23 cellular contexts compared by ENCODE assay signal in the genomic region with DNA sequence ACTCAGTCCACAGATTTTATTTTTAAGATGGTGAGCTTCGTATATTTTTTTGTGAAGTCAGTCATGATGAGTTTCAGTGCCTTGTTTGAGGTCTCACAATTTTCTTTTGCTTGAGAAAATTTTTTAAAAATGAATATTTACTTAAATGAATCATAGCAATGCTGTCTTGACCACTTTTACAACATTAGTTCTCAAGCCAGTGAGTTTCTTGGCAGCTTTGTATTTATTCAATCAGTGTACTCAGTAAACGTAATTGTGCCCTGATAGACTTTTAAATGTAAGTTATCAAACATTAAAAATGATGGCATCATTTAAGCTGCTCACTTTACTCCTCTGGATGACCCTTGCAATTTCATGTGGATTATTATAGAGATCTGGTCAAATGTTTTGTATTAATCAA.
A peak's percentile ranks its signal among the peaks of the same experiment; 100 is the strongest.
DNase-seq lines count a peak whose midpoint lies in the region; ATAC-seq and TF ChIP-seq lines count a peak whose summit lies in the region.
"Had no signal": no experiment of that assay in that cellular context is flagged by ENCODE, and none has a peak within 500 bp of the region (broad histone marks: within the 10 kb centered on the region; RNA-seq: fewer than 3 reads in every experiment).

No MANE protein-coding gene starts in this region.

- DNase-seq in DMS53 (lab: John Stamatoyannopoulos, UW) (peak; percentile 42), DMS53 treated with DMSO at 0.1 percent for 48 hours (lab: John Stamatoyannopoulos, UW; ENCODE audit: unreplicated experiment) (no peak), RWPE2 (ENCODE audit: low spot score) (no peak), fibroblast of mammary gland (ENCODE audit: low read depth) (peak; percentile 11), stromal cell of bone marrow (ENCODE audit: low read depth) (peak; percentile 66), GM19240 (ENCODE audit: insufficient read length, low spot score) (no peak), brain microvascular endothelial cell (no peak), kidney glomerular epithelial cell (lab: John Stamatoyannopoulos, UW) (no peak)
- DNase-seq: CD4-positive, CD25-positive, alpha-beta regulatory T cell; COR-L47; DMS 273 treated with DMSO at 0.1 percent for 48 hours; H9; Karpas-422; MM.1S; NCI-H1092; NCI-H1436 treated with DMSO at 0.1 percent for 48 hours; NCI-H2029 treated with DMSO at 0.1 percent for 48 hours; NCI-H2171; NCI-H526; SHP77 had no signal

- H3K27ac ChIP-seq in RWPE2 (ENCODE audit: poor library complexity, severe bottlenecking) (no peak overlapping the region), brain microvascular endothelial cell (no peak overlapping the region)
- H3K27ac ChIP-seq: 22Rv1, SK-N-MC had no signal

- H3K4me3 ChIP-seq in RWPE2 (ENCODE audit: severe bottlenecking): no peak overlapping the region
- H3K4me3 ChIP-seq in fibroblast of mammary gland (ENCODE audit: control insufficient read depth, low read depth, low read length): no peak overlapping the region
- H3K4me3 ChIP-seq in brain microvascular endothelial cell (ENCODE audit: low read depth, low read length): no peak overlapping the region
- H3K4me3 ChIP-seq: GM12878, SK-N-MC had no signal

- in situ Hi-C loops in brain microvascular endothelial cell (cut with HindIII; ENCODE audit: low pct_ligation_motif_present, low sequenced_read_pairs): no loop called here

- H3K27me3 ChIP-seq in RWPE2 (ENCODE audit: insufficient read depth, poor library complexity, severe bottlenecking) (no peaks in the 10 kb centered on the region), brain microvascular endothelial cell (replicated peaks) (no peaks in the 10 kb centered on the region)

- no peaks in the 10 kb centered on the region for H3K36me3 ChIP-seq in RWPE2 (ENCODE audit: low read depth)
- H3K36me3 ChIP-seq in brain microvascular endothelial cell (replicated peaks): no peaks in the 10 kb centered on the region

- H3K4me1 ChIP-seq in RWPE2 (ENCODE audit: insufficient read depth, poor library complexity, severe bottlenecking): peaks cover 20% of the 10 kb centered on the region

- H3K9me3 ChIP-seq in RWPE2 (ENCODE audit: severe bottlenecking): no peaks in the 10 kb centered on the region

- no peak for TF ChIP-seq CTCF in RWPE2 (IDR thresholded peaks at IDR 0.05; ENCODE audit: poor library complexity, severe bottlenecking)
- TF ChIP-seq CTCF in fibroblast of mammary gland (conservative IDR thresholded peaks at IDR 0.05; ENCODE audit: control insufficient read depth, insufficient read depth, low read depth, low read length): no peak
- no peak for TF ChIP-seq CTCF in brain microvascular endothelial cell (IDR thresholded peaks at IDR 0.05; ENCODE audit: low read depth, low read length, missing control alignments)

- peak; percentile 49; the same call in 2 of the 3 replicates for ATAC-seq in RWPE2 (ENCODE audit: low read depth)
- ATAC-seq: GM12878 had no signal

Comparison
In these comparisons a context has a peak if more than half of its experiments do, and no peak if none do; other contexts are left out.
1. DNase-seq: peak in DMS53 (single experiment), fibroblast of mammary gland (single experiment) and stromal cell of bone marrow (single experiment); none in DMS53 treated with DMSO at 0.1 percent for 48 hours (single experiment), RWPE2 (single experiment), GM19240 (single experiment), brain microvascular endothelial cell (single experiment) and kidney glomerular epithelial cell (single experiment).